ENCODE assay signal across 2 cellular contexts in the genomic region with DNA sequence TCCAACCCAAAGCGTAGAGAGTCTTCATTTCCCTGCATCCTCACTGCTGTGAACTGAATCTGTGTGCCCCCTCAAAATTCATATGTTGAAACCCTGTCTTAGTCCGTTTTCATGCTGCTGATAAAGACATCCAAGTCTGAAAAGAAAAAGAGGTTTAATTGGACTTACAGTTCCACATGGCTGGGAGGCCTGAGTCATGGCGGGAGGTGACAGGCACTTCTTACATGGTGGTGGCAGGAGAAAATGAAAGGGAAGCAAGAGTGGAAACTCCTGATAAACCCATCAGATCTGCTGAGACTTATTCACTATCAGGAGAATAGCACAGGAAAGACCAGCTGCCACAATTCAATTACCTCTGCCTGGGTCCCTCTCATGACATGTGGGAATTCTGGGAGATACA.
TF ChIP-seq lines count a peak whose summit lies in the region.

No MANE protein-coding gene starts in this region.

TF ChIP-seq in HEK293, 187 proteins besides CTCF, POLR2A, EP300 and RAD21:
- peak; percentile 71 for TF ChIP-seq SETDB1 (IDR thresholded peaks at IDR 0.05; ENCODE audit: insufficient read length, low read length)
- TF ChIP-seq ZNF585B (tag by site-specific recombination; IDR thresholded peaks at IDR 0.05) = no peak
- TF ChIP-seq ZNF155 (tag by site-specific recombination; IDR thresholded peaks at IDR 0.05) = no peak
- no peak for TF ChIP-seq HOXA7 (CRISPR knock-in tag; IDR thresholded peaks at IDR 0.05; ENCODE audit: borderline replicate concordance)
- TF ChIP-seq ZNF121 (tag by site-specific recombination; IDR thresholded peaks at IDR 0.05) = no peak

TF ChIP-seq in K562, 482 proteins besides CTCF, POLR2A, EP300 and RAD21 (continued from another document):
- TF ChIP-seq ZFP36 (IDR thresholded peaks at IDR 0.05; ENCODE audit: low read depth, low read length, partially characterized antibody) (peak; percentile 82), ZNF766 (CRISPR knock-in tag; conservative IDR thresholded peaks at IDR 0.05) (peak; percentile 87)
